Comparison of ENCODE assay signal across 18 cellular contexts in the genomic region with DNA sequence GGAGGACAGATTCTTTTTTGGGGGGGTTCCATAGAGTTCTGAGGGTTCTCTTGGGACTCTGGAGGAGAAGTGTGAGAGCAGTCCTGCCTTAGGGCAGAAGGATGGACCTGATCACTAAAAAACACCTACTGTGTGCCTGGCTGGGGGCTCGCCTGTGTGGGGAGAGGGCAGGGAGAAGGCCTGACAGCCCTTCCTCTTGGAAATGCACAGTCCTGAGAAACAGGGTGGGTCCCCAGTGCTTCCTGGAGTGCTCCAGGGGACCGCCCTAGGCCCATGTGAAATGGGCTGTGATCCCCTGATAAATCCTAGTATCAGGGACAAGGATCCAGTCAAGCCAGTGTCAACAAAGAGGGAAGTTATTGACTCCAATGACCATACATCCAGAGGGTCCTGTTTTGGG. TPM values are rescaled to one million over a fixed set of nuclear protein-coding genes. Genes with fewer than 3 reads are reported as not detected.
"Had no signal": no experiment of that assay in that cellular context is flagged by ENCODE, and none has a peak within 500 bp of the region (broad histone marks: within the 10 kb centered on the region; RNA-seq: fewer than 3 reads in every experiment).

No MANE protein-coding gene starts in this region.

- H3K4me3 ChIP-seq: hepatocyte, left lung, prostate gland, spleen had no signal

- H3K79me2 ChIP-seq: hepatocyte had no signal

- H3K27ac ChIP-seq: prostate gland had no signal

- H3K9me3 ChIP-seq: left lung, prostate gland, spleen had no signal

- H3K27ac Mint-ChIP-seq: activated CD4-positive, alpha-beta T cell treated with anti-CD3 and anti-CD28 coated beads, Interleukin-2, amount 10 ng/mL, durations not matched to agents 24 days and 14 days; activated naive CD8-positive, alpha-beta T cell treated with anti-CD3 and anti-CD28 coated beads, Interleukin-2, amount 10 ng/mL, durations not matched to agents 7 days and 5 days; activated T-cell treated with anti-CD3 and anti-CD28 coated beads, Interleukin-2, amount 50 U/mL, for 72 hours; effector memory CD8-positive, alpha-beta T cell; nephron progenitor cell; T-helper 2 cell treated with Interferon-gamma antibody and Interleukin-4, amounts not matched to agents 5 μg/mL and 100 μg/mL, for 36 hours had no signal

- H3K4me3 Mint-ChIP-seq: activated CD4-positive, alpha-beta T cell treated with anti-CD3 and anti-CD28 coated beads, Interleukin-2, amount 10 ng/mL, durations not matched to agents 24 days and 14 days; activated naive CD8-positive, alpha-beta T cell treated with anti-CD3 and anti-CD28 coated beads, Interleukin-2, amount 10 ng/mL, durations not matched to agents 7 days and 5 days; activated T-cell treated with anti-CD3 and anti-CD28 coated beads, Interleukin-2, amount 50 U/mL, for 72 hours; effector memory CD8-positive, alpha-beta T cell; nephron progenitor cell; T-helper 2 cell treated with Interferon-gamma antibody and Interleukin-4, amounts not matched to agents 5 μg/mL and 100 μg/mL, for 36 hours had no signal

- H3K27me3 ChIP-seq: hepatocyte, left lung, spleen had no signal

- ATAC-seq: activated T-cell treated with anti-CD3 and anti-CD28 coated beads, Interleukin-2, amount 50 U/mL, for 72 hours; effector memory CD8-positive, alpha-beta T cell; left lung had no signal

- DNase-seq: activated CD4-positive, alpha-beta T cell treated with anti-CD3 and anti-CD28 coated beads, Interleukin-2, amount 10 ng/mL, durations not matched to agents 24 days and 14 days; activated CD4-positive, CD25-positive, alpha-beta regulatory T cell; activated CD8-positive, alpha-beta memory T cell treated with anti-CD3 and anti-CD28 coated beads, Interleukin-2, amount 50 U/mL, for 48 hours; activated naive CD8-positive, alpha-beta T cell treated with anti-CD3 and anti-CD28 coated beads, Interleukin-2, amount 10 ng/mL, durations not matched to agents 7 days and 5 days; activated T-cell treated with anti-CD3 and anti-CD28 coated beads, Interleukin-2, amount 50 U/mL, for 72 hours; dermis blood vessel endothelial cell; effector memory CD8-positive, alpha-beta T cell; left lung; nephron progenitor cell; spleen had no signal

- H3K4me2 ChIP-seq: hepatocyte had no signal

- H2AFZ ChIP-seq: hepatocyte had no signal

- H3K27me3 Mint-ChIP-seq: activated CD4-positive, alpha-beta T cell treated with anti-CD3 and anti-CD28 coated beads, Interleukin-2, amount 10 ng/mL, durations not matched to agents 24 days and 14 days; activated naive CD8-positive, alpha-beta T cell treated with anti-CD3 and anti-CD28 coated beads, Interleukin-2, amount 10 ng/mL, durations not matched to agents 7 days and 5 days; effector memory CD8-positive, alpha-beta T cell had no signal

- H3K9me3 Mint-ChIP-seq: activated CD4-positive, alpha-beta T cell treated with anti-CD3 and anti-CD28 coated beads, Interleukin-2, amount 10 ng/mL, durations not matched to agents 24 days and 14 days; activated naive CD8-positive, alpha-beta T cell treated with anti-CD3 and anti-CD28 coated beads, Interleukin-2, amount 10 ng/mL, durations not matched to agents 7 days and 5 days; activated T-cell treated with anti-CD3 and anti-CD28 coated beads, Interleukin-2, amount 50 U/mL, for 72 hours; effector memory CD8-positive, alpha-beta T cell; nephron progenitor cell; T-helper 2 cell treated with Interferon-gamma antibody and Interleukin-4, amounts not matched to agents 5 μg/mL and 100 μg/mL, for 36 hours had no signal

RNA-seq across cellular contexts. Expression of a gene that starts 31.9 kb away (rescaled TPM):
- total RNA-seq: activated CD4-positive, alpha-beta T cell treated with anti-CD3 and anti-CD28 coated beads, Interleukin-2, amount 10 ng/mL, durations not matched to agents 24 days and 14 days; activated naive CD8-positive, alpha-beta T cell treated with anti-CD3 and anti-CD28 coated beads, Interleukin-2, amount 10 ng/mL, durations not matched to agents 7 days and 5 days; activated T-cell treated with anti-CD3 and anti-CD28 coated beads, Interleukin-2, amount 50 U/mL, for 72 hours; cerebellum; dermis blood vessel endothelial cell; epithelial cell of proximal tubule; left lung; osteoblast; prostate gland; sciatic nerve had no signal
- polyA plus RNA-seq: keratinocyte, spleen had no signal
